In the genomic region with DNA sequence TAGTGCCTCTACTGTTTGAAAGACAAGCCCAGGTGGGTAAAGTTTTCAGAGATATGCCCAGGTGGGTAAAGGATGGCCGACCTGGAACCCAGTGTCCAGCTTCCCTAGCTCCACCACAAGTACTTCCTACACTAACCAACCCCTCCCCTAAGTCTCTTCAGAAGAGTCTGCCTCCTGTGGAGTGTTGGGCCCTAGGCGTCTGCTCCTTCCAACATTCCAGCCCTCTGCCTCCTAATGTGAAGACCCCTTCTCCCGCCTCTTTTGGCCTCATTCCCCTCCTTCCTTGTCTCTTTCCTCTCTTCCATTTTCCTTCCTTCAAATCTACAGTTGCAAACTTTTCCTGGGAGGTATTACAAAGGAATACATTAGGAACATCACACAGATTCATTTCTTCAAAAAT, we compare ENCODE assay signal across 2 cellular contexts.
TF ChIP-seq lines count a peak whose summit lies in the region.

No MANE protein-coding gene starts in this region.

TF ChIP-seq in GM23338, 12 proteins besides CTCF, POLR2A, EP300 and RAD21 (continues in another document):
- TF ChIP-seq EZH2phosphoT487 (IDR thresholded peaks at IDR 0.05; ENCODE audit: unreplicated experiment) (no peak), ZNF114 (CRISPR knock-in tag; IDR thresholded peaks at IDR 0.05) (no peak), NANOG (IDR thresholded peaks at IDR 0.05; ENCODE audit: borderline replicate concordance) (no peak), ZNF331 (CRISPR knock-in tag; IDR thresholded peaks at IDR 0.05; ENCODE audit: low read depth) (no peak), EZH2 (IDR thresholded peaks at IDR 0.05; ENCODE audit: low read depth, unreplicated experiment) (no peak), CREB1 (CRISPR knock-in tag; IDR thresholded peaks at IDR 0.05; ENCODE audit: low read depth) (no peak), POLR2AphosphoS5 (IDR thresholded peaks at IDR 0.05; ENCODE audit: low read depth) (no peak)
- TF ChIP-seq, protein P1, sequence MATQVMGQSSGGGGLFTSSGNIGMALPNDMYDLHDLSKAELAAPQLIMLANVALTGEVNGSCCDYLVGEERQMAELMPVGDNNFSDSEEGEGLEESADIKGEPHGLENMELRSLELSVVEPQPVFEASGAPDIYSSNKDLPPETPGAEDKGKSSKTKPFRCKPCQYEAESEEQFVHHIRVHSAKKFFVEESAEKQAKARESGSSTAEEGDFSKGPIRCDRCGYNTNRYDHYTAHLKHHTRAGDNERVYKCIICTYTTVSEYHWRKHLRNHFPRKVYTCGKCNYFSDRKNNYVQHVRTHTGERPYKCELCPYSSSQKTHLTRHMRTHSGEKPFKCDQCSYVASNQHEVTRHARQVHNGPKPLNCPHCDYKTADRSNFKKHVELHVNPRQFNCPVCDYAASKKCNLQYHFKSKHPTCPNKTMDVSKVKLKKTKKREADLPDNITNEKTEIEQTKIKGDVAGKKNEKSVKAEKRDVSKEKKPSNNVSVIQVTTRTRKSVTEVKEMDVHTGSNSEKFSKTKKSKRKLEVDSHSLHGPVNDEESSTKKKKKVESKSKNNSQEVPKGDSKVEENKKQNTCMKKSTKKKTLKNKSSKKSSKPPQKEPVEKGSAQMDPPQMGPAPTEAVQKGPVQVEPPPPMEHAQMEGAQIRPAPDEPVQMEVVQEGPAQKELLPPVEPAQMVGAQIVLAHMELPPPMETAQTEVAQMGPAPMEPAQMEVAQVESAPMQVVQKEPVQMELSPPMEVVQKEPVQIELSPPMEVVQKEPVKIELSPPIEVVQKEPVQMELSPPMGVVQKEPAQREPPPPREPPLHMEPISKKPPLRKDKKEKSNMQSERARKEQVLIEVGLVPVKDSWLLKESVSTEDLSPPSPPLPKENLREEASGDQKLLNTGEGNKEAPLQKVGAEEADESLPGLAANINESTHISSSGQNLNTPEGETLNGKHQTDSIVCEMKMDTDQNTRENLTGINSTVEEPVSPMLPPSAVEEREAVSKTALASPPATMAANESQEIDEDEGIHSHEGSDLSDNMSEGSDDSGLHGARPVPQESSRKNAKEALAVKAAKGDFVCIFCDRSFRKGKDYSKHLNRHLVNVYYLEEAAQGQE (IDR thresholded peaks at IDR 0.05; ENCODE audit: unreplicated experiment): no peak
- TF ChIP-seq, protein P2, sequence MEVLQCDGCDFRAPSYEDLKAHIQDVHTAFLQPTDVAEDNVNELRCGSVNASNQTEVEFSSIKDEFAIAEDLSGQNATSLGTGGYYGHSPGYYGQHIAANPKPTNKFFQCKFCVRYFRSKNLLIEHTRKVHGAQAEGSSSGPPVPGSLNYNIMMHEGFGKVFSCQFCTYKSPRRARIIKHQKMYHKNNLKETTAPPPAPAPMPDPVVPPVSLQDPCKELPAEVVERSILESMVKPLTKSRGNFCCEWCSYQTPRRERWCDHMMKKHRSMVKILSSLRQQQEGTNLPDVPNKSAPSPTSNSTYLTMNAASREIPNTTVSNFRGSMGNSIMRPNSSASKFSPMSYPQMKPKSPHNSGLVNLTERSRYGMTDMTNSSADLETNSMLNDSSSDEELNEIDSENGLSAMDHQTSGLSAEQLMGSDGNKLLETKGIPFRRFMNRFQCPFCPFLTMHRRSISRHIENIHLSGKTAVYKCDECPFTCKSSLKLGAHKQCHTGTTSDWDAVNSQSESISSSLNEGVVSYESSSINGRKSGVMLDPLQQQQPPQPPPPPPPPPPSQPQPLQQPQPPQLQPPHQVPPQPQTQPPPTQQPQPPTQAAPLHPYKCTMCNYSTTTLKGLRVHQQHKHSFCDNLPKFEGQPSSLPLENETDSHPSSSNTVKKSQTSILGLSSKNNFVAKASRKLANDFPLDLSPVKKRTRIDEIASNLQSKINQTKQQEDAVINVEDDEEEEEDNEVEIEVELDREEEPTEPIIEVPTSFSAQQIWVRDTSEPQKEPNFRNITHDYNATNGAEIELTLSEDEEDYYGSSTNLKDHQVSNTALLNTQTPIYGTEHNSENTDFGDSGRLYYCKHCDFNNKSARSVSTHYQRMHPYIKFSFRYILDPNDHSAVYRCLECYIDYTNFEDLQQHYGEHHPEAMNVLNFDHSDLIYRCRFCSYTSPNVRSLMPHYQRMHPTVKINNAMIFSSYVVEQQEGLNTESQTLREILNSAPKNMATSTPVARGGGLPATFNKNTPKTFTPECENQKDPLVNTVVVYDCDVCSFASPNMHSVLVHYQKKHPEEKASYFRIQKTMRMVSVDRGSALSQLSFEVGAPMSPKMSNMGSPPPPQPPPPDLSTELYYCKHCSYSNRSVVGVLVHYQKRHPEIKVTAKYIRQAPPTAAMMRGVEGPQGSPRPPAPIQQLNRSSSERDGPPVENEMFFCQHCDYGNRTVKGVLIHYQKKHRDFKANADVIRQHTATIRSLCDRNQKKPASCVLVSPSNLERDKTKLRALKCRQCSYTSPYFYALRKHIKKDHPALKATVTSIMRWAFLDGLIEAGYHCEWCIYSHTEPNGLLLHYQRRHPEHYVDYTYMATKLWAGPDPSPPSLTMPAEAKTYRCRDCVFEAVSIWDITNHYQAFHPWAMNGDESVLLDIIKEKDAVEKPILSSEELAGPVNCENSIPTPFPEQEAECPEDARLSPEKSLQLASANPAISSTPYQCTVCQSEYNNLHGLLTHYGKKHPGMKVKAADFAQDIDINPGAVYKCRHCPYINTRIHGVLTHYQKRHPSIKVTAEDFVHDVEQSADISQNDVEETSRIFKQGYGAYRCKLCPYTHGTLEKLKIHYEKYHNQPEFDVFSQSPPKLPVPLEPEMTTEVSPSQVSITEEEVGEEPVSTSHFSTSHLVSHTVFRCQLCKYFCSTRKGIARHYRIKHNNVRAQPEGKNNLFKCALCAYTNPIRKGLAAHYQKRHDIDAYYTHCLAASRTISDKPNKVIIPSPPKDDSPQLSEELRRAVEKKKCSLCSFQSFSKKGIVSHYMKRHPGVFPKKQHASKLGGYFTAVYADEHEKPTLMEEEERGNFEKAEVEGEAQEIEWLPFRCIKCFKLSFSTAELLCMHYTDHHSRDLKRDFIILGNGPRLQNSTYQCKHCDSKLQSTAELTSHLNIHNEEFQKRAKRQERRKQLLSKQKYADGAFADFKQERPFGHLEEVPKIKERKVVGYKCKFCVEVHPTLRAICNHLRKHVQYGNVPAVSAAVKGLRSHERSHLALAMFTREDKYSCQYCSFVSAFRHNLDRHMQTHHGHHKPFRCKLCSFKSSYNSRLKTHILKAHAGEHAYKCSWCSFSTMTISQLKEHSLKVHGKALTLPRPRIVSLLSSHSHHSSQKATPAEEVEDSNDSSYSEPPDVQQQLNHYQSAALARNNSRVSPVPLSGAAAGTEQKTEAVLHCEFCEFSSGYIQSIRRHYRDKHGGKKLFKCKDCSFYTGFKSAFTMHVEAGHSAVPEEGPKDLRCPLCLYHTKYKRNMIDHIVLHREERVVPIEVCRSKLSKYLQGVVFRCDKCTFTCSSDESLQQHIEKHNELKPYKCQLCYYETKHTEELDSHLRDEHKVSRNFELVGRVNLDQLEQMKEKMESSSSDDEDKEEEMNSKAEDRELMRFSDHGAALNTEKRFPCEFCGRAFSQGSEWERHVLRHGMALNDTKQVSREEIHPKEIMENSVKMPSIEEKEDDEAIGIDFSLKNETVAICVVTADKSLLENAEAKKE (CRISPR knock-in tag; IDR thresholded peaks at IDR 0.05): no peak
- TF ChIP-seq, protein P3, sequence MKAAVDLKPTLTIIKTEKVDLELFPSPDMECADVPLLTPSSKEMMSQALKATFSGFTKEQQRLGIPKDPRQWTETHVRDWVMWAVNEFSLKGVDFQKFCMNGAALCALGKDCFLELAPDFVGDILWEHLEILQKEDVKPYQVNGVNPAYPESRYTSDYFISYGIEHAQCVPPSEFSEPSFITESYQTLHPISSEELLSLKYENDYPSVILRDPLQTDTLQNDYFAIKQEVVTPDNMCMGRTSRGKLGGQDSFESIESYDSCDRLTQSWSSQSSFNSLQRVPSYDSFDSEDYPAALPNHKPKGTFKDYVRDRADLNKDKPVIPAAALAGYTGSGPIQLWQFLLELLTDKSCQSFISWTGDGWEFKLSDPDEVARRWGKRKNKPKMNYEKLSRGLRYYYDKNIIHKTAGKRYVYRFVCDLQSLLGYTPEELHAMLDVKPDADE (IDR thresholded peaks at IDR 0.05): no peak

TF ChIP-seq in H1, 55 proteins besides CTCF, POLR2A, EP300 and RAD21:
- TF ChIP-seq TBP (IDR thresholded peaks at IDR 0.05; ENCODE audit: low read depth, low read length): no peak
- TF ChIP-seq HDAC6 (IDR thresholded peaks at IDR 0.05; ENCODE audit: low read depth, low read length): no peak
- no peak for TF ChIP-seq KDM1A (IDR thresholded peaks at IDR 0.05; ENCODE audit: borderline replicate concordance, low read length)
- TF ChIP-seq RFX5 (IDR thresholded peaks at IDR 0.05; ENCODE audit: borderline replicate concordance, low read depth, low read length): no peak
- no peak for TF ChIP-seq TAF7 (optimal IDR thresholded peaks at IDR 0.05; ENCODE audit: borderline replicate concordance, low read depth, low read length)
- peak; percentile 50; the same call in 1 of the 2 replicates for TF ChIP-seq TEAD4 (IDR thresholded peaks at IDR 0.05; ENCODE audit: low read depth, low read length)
- TF ChIP-seq, protein P4, sequence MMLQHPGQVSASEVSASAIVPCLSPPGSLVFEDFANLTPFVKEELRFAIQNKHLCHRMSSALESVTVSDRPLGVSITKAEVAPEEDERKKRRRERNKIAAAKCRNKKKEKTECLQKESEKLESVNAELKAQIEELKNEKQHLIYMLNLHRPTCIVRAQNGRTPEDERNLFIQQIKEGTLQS (IDR thresholded peaks at IDR 0.05; ENCODE audit: insufficient read depth, low read depth, low read length): no peak
